In the genomic region with DNA sequence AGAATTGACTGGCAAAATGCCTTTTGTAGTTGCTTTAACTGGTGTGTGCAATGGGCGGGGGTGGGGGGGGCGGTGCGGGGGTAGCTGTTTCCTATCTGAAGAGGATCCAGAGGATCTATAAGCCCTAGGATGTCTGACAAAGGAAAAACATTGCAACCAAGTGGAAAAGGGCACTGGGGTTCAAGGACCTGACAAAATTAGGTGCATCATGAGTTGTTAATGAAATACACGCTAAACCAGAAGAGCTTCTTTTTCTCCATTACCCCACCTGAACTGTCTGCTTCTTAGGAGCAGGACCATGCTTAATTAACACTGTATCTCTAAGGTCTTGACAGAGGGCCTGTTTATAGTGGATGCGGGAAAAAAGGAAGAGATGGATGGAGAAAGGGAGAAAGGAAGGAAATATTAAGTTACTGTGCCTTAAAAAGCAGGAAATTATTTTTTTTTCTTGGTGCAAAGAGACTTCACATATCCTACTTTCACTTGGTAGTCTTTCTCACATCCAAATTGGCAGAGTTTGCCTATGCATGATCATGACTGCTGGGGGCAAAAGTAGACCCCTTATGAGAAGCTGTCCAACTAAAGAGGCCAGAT, we compare ENCODE assay signal across 18 cellular contexts. TPM values are rescaled to one million over a fixed set of nuclear protein-coding genes. Genes with fewer than 3 reads are reported as not detected.
DNase-seq lines count a peak whose midpoint lies in the region; ATAC-seq and TF ChIP-seq lines count a peak whose summit lies in the region.
"Had no signal": no experiment of that assay in that cellular context is flagged by ENCODE, and none has a peak within 500 bp of the region (broad histone marks: within the 10 kb centered on the region; RNA-seq: fewer than 3 reads in every experiment).

No MANE protein-coding gene starts in this region.

- TF ChIP-seq EP300 in neural cell (conservative IDR thresholded peaks at IDR 0.05; ENCODE audit: poor library complexity, severe bottlenecking): no peak

- peak overlapping the region; percentile 99 for H3K4me2 ChIP-seq in neural cell (ENCODE audit: low read length)

- H3K4me1 ChIP-seq in left ventricle myocardium inferior (peaks cover 90% of the 10 kb centered on the region), body of pancreas (peaks cover 11% of the 10 kb centered on the region)

- H3K9ac ChIP-seq in neural cell (ENCODE audit: low read length): peak overlapping the region; percentile 89

- TF ChIP-seq POLR2A in body of pancreas (IDR thresholded peaks at IDR 0.05): no peak

- intact Hi-C loops in left ventricle myocardium inferior (cut with micrococcal nuclease) (no loop called here), left ventricle myocardium superior (cut with micrococcal nuclease) (no loop called here), dorsolateral prefrontal cortex (cut with DNase I) (no loop called here), body of pancreas (cut with DNase I) (no loop called here)

- H3K9me2 ChIP-seq in neural cell (ENCODE audit: insufficient read depth, low read length): no peaks in the 10 kb centered on the region

- H3K4me3 ChIP-seq in left ventricle myocardium inferior (peak overlapping the region; percentile 84), coronary artery (peak overlapping the region; percentile 14), neural cell (ENCODE audit: low read length) (peak overlapping the region; percentile 76), dorsolateral prefrontal cortex (peak overlapping the region in 17 of 59 donors; percentile 1 to 84 (median 73)), body of pancreas (no peak overlapping the region)

- WGBS in body of pancreas, 2 donors: 76 to 80% methylated on average over 5 of the region's 5 CpGs

- H3K36me3 ChIP-seq in left ventricle myocardium inferior (no peaks in the 10 kb centered on the region), neural cell (ENCODE audit: insufficient read depth, low read length) (no peaks in the 10 kb centered on the region), body of pancreas (replicated peaks in 1 of 2; ENCODE audit: insufficient read depth in 1 of 2, low read depth in 2 of 2) (no peaks in the 10 kb centered on the region)

- DNase-seq in left ventricle myocardium inferior: no peak
- no peak for DNase-seq in left ventricle myocardium superior
- DNase-seq in coronary artery (ENCODE audit: low spot score): no peak
- no peak for DNase-seq in activated CD8-positive, alpha-beta memory T cell treated with anti-CD3 and anti-CD28 coated beads, Interleukin-2, amount 50 U/mL, for 48 hours
- no peak for DNase-seq in dorsolateral prefrontal cortex
- DNase-seq in body of pancreas: no peak
- no peak for DNase-seq in G401 (ENCODE audit: low spot score)
- DNase-seq: ACHN; activated CD4-positive, alpha-beta memory T cell treated with anti-CD3 and anti-CD28 coated beads for 36 hours; activated naive CD4-positive, alpha-beta T cell treated with anti-CD3 and anti-CD28 coated beads for 36 hours; cortex of kidney; hippocampal formation; KG1; NCI-H2107; posterior cingulate gyrus; substantia nigra had no signal

- H3F3A ChIP-seq in neural cell (ENCODE audit: insufficient read depth, low read length, poor library complexity, severe bottlenecking): peaks cover 6% of the 10 kb centered on the region

- H3K9me3 ChIP-seq in left ventricle myocardium inferior (replicated peaks) (no peaks in the 10 kb centered on the region), neural cell (ENCODE audit: low read length) (no peaks in the 10 kb centered on the region), body of pancreas (no peaks in the 10 kb centered on the region)

- TF ChIP-seq RAD21 in neural cell (conservative IDR thresholded peaks at IDR 0.05): no peak

- no peak for ATAC-seq in left ventricle myocardium superior
- ATAC-seq in body of pancreas: no peak

- peak overlapping the region; percentile 97 for H3K27ac ChIP-seq in left ventricle myocardium inferior (replicated peaks)
- H3K27ac ChIP-seq in coronary artery: peak overlapping the region; percentile 8 to 24
- H3K27ac ChIP-seq in neural cell (ENCODE audit: low read length): peak overlapping the region; percentile 90
- peak overlapping the region in 5 of 59 donors; percentile 4 to 59 (median 34) for H3K27ac ChIP-seq in dorsolateral prefrontal cortex
- no peak overlapping the region for H3K27ac ChIP-seq in body of pancreas

- peaks cover 81% of the 10 kb centered on the region for H3K79me2 ChIP-seq in neural cell (replicated peaks; ENCODE audit: insufficient read depth, low read length)

- TF ChIP-seq CTCF in left ventricle myocardium inferior (IDR thresholded peaks at IDR 0.05; ENCODE audit: borderline replicate concordance) (no peak), coronary artery (IDR thresholded peaks at IDR 0.05) (no peak), neural cell (IDR thresholded peaks at IDR 0.05; ENCODE audit: poor library complexity, severe bottlenecking) (no peak), dorsolateral prefrontal cortex (IDR thresholded peaks at IDR 0.05 in 54 of 56, conservative IDR thresholded peaks at IDR 0.05 in 2 of 56; ENCODE audit: low read depth in 1 of 56, partially characterized antibody in 56 of 56) (no peak), body of pancreas (IDR thresholded peaks at IDR 0.05) (no peak)

- no peaks in the 10 kb centered on the region for H3K27me3 ChIP-seq in left ventricle myocardium inferior (ENCODE audit: low read depth)
- no peaks in the 10 kb centered on the region for H3K27me3 ChIP-seq in neural cell (ENCODE audit: insufficient read depth, low read depth, low read length)
- peaks cover 0 to 5% (median 0%) of the 10 kb centered on the region in 45 donors for H3K27me3 ChIP-seq in dorsolateral prefrontal cortex
- no peaks in the 10 kb centered on the region for H3K27me3 ChIP-seq in body of pancreas

- in situ Hi-C loops in G401 (cut with HindIII; ENCODE audit: low sequenced_read_pairs): no loop called here

- H2AFZ ChIP-seq in neural cell (ENCODE audit: low read depth, low read length): no peak overlapping the region

- H4K20me1 ChIP-seq in neural cell (ENCODE audit: insufficient read depth): no peaks in the 10 kb centered on the region

TF ChIP-seq in neural cell, 6 proteins besides CTCF, POLR2A, EP300 and RAD21:
- TF ChIP-seq, protein P1, sequence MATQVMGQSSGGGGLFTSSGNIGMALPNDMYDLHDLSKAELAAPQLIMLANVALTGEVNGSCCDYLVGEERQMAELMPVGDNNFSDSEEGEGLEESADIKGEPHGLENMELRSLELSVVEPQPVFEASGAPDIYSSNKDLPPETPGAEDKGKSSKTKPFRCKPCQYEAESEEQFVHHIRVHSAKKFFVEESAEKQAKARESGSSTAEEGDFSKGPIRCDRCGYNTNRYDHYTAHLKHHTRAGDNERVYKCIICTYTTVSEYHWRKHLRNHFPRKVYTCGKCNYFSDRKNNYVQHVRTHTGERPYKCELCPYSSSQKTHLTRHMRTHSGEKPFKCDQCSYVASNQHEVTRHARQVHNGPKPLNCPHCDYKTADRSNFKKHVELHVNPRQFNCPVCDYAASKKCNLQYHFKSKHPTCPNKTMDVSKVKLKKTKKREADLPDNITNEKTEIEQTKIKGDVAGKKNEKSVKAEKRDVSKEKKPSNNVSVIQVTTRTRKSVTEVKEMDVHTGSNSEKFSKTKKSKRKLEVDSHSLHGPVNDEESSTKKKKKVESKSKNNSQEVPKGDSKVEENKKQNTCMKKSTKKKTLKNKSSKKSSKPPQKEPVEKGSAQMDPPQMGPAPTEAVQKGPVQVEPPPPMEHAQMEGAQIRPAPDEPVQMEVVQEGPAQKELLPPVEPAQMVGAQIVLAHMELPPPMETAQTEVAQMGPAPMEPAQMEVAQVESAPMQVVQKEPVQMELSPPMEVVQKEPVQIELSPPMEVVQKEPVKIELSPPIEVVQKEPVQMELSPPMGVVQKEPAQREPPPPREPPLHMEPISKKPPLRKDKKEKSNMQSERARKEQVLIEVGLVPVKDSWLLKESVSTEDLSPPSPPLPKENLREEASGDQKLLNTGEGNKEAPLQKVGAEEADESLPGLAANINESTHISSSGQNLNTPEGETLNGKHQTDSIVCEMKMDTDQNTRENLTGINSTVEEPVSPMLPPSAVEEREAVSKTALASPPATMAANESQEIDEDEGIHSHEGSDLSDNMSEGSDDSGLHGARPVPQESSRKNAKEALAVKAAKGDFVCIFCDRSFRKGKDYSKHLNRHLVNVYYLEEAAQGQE (IDR thresholded peaks at IDR 0.05; ENCODE audit: borderline replicate concordance): no peak
- TF ChIP-seq POLR2AphosphoS5 (IDR thresholded peaks at IDR 0.05) (no peak), TAF1 (IDR thresholded peaks at IDR 0.05; ENCODE audit: low read depth) (no peak), SMC3 (conservative IDR thresholded peaks at IDR 0.05; ENCODE audit: poor library complexity) (no peak), MXI1 (conservative IDR thresholded peaks at IDR 0.05; ENCODE audit: poor library complexity, severe bottlenecking) (no peak), EZH2 (IDR thresholded peaks at IDR 0.05; ENCODE audit: borderline replicate concordance, insufficient read depth, low read length, poor library complexity, severe bottlenecking) (no peak)

RNA-seq across cellular contexts. Expression of a gene that starts 4.7 kb away (rescaled TPM):
- total RNA-seq in left ventricle myocardium inferior (26.9 TPM), left ventricle myocardium superior (25.1 TPM), dorsolateral prefrontal cortex (10 to 100 TPM in 69 of 120 experiments, 1 to 10 TPM in 51; 3.9 to 35.6 (median 10.6) TPM), body of pancreas (10 to 100 TPM in 1 of 2 donors, 1 to 10 TPM in 1; 4.9 to 10.6 TPM)
- 126 and 143 TPM in 2 replicates for polyA plus RNA-seq in neural cell
- 225 and 239 TPM in 2 replicates for polyA minus RNA-seq in neural cell
- 222 and 277 TPM in 2 replicates for total RNA-seq in G401 (2014; rRNA removed; shearing (Covaris generic))
- total RNA-seq: activated CD4-positive, alpha-beta memory T cell treated with anti-CD3 and anti-CD28 coated beads for 36 hours; activated naive CD4-positive, alpha-beta T cell treated with anti-CD3 and anti-CD28 coated beads for 36 hours; T-helper 2 cell treated with Interferon-gamma antibody and Interleukin-4, amounts not matched to agents 100 ng/mL and 5 ng/mL, for 36 hours had no signal

Comparison
In these comparisons a context has a peak if more than half of its experiments do, and no peak if none do; other contexts are left out.
1. H3K27ac ChIP-seq: peak in left ventricle myocardium inferior (single experiment), coronary artery (2 of 2) and neural cell (single experiment); none in body of pancreas (0 of 4).
2. H3K4me3 ChIP-seq: peak in left ventricle myocardium inferior (single experiment), coronary artery (single experiment) and neural cell (single experiment); none in body of pancreas (0 of 2).